ENCODE assay signal across 1 cellular context in genomic region chr19:2356036-2356646, GRCh38.
TF ChIP-seq lines count a peak whose summit lies in the region.

No MANE protein-coding gene starts in this region.

TF ChIP-seq in GM23338, 12 proteins besides CTCF, POLR2A, EP300 and RAD21 (continued from another document):
- TF ChIP-seq, protein P1, sequence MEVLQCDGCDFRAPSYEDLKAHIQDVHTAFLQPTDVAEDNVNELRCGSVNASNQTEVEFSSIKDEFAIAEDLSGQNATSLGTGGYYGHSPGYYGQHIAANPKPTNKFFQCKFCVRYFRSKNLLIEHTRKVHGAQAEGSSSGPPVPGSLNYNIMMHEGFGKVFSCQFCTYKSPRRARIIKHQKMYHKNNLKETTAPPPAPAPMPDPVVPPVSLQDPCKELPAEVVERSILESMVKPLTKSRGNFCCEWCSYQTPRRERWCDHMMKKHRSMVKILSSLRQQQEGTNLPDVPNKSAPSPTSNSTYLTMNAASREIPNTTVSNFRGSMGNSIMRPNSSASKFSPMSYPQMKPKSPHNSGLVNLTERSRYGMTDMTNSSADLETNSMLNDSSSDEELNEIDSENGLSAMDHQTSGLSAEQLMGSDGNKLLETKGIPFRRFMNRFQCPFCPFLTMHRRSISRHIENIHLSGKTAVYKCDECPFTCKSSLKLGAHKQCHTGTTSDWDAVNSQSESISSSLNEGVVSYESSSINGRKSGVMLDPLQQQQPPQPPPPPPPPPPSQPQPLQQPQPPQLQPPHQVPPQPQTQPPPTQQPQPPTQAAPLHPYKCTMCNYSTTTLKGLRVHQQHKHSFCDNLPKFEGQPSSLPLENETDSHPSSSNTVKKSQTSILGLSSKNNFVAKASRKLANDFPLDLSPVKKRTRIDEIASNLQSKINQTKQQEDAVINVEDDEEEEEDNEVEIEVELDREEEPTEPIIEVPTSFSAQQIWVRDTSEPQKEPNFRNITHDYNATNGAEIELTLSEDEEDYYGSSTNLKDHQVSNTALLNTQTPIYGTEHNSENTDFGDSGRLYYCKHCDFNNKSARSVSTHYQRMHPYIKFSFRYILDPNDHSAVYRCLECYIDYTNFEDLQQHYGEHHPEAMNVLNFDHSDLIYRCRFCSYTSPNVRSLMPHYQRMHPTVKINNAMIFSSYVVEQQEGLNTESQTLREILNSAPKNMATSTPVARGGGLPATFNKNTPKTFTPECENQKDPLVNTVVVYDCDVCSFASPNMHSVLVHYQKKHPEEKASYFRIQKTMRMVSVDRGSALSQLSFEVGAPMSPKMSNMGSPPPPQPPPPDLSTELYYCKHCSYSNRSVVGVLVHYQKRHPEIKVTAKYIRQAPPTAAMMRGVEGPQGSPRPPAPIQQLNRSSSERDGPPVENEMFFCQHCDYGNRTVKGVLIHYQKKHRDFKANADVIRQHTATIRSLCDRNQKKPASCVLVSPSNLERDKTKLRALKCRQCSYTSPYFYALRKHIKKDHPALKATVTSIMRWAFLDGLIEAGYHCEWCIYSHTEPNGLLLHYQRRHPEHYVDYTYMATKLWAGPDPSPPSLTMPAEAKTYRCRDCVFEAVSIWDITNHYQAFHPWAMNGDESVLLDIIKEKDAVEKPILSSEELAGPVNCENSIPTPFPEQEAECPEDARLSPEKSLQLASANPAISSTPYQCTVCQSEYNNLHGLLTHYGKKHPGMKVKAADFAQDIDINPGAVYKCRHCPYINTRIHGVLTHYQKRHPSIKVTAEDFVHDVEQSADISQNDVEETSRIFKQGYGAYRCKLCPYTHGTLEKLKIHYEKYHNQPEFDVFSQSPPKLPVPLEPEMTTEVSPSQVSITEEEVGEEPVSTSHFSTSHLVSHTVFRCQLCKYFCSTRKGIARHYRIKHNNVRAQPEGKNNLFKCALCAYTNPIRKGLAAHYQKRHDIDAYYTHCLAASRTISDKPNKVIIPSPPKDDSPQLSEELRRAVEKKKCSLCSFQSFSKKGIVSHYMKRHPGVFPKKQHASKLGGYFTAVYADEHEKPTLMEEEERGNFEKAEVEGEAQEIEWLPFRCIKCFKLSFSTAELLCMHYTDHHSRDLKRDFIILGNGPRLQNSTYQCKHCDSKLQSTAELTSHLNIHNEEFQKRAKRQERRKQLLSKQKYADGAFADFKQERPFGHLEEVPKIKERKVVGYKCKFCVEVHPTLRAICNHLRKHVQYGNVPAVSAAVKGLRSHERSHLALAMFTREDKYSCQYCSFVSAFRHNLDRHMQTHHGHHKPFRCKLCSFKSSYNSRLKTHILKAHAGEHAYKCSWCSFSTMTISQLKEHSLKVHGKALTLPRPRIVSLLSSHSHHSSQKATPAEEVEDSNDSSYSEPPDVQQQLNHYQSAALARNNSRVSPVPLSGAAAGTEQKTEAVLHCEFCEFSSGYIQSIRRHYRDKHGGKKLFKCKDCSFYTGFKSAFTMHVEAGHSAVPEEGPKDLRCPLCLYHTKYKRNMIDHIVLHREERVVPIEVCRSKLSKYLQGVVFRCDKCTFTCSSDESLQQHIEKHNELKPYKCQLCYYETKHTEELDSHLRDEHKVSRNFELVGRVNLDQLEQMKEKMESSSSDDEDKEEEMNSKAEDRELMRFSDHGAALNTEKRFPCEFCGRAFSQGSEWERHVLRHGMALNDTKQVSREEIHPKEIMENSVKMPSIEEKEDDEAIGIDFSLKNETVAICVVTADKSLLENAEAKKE (CRISPR knock-in tag; IDR thresholded peaks at IDR 0.05), result no peak
- TF ChIP-seq EZH2 (IDR thresholded peaks at IDR 0.05; ENCODE audit: low read depth, unreplicated experiment) (no peak), STAT1 (IDR thresholded peaks at IDR 0.05; ENCODE audit: unreplicated experiment) (no peak), NANOG (IDR thresholded peaks at IDR 0.05; ENCODE audit: borderline replicate concordance) (no peak), EZH2phosphoT487 (IDR thresholded peaks at IDR 0.05; ENCODE audit: unreplicated experiment) (no peak), POLR2AphosphoS5 (IDR thresholded peaks at IDR 0.05; ENCODE audit: low read depth) (no peak), ETS1 (IDR thresholded peaks at IDR 0.05) (no peak), CREB1 (CRISPR knock-in tag; IDR thresholded peaks at IDR 0.05; ENCODE audit: low read depth) (no peak), ZNF331 (CRISPR knock-in tag; IDR thresholded peaks at IDR 0.05; ENCODE audit: low read depth) (no peak), JUNB (IDR thresholded peaks at IDR 0.05; ENCODE audit: unreplicated experiment) (no peak)
